ENCODE assay signal across 8 cellular contexts in the genomic region with DNA sequence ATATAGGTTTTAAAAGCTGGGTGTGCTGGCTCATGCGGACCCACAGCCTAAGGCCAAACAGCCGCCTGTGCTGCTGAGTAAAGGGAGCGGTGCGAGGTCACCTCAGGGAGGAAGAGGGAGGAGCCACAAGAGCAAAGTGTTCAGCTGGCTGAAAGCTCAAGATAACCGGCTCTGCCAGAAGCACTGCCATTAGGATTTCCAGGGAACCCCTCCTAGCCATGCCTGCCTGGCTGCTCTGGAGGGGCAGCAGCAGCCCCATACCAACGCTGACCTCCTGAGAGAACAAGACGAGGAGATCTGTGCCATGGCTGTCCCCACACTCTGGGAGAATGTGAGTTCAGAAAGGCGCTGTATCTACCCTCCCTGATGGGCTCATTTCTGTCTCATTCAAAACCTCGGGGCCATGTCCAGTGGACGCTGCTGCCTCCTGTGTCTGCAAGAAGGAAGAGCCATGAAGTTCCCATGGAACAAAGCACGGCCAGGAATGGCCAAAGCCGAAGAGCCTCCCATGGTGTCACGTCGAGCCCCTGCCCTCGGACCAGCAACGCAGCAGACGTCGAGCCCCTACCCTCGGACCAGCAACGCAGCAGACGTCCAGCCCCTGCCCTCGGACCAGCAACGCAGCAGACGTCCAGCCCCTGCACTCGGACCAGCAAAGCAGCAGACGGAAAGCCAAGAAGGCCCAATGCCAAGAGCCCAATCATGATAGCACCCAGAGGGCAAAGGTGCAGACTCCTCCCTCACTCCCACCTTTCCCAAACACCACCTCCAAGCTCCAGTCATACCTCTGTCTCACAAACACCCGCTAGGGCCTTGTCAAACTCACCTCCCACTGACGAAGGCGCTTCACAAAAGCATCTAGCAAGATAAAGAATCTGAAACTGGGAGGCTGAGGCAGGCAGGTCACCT.
DNase-seq lines count a peak whose midpoint lies in the region; ATAC-seq and TF ChIP-seq lines count a peak whose summit lies in the region.

No MANE protein-coding gene starts in this region.

- H3K27me3 ChIP-seq in upper lobe of left lung = no peaks in the 10 kb centered on the region

- H3K4me1 Mint-ChIP-seq in activated naive CD4-positive, alpha-beta T cell treated with anti-CD3 and anti-CD28 coated beads, Interleukin-2, amount 10 ng/mL, durations not matched to agents 7 days and 5 days = peaks cover 77% of the 10 kb centered on the region
- H3K4me1 Mint-ChIP-seq in activated naive CD8-positive, alpha-beta T cell (ENCODE audit: low read depth) = peaks cover 82% of the 10 kb centered on the region

- no peak overlapping the region for H2AFZ ChIP-seq in OCI-LY7 (ENCODE audit: low read length)

- no peaks in the 10 kb centered on the region for H3K27me3 Mint-ChIP-seq in activated naive CD4-positive, alpha-beta T cell treated with anti-CD3 and anti-CD28 coated beads, Interleukin-2, amount 10 ng/mL, durations not matched to agents 7 days and 5 days
- no peaks in the 10 kb centered on the region for H3K27me3 Mint-ChIP-seq in activated naive CD8-positive, alpha-beta T cell

- H4K20me1 ChIP-seq in OCI-LY7 (ENCODE audit: insufficient read depth, low read length) = peaks cover 12% of the 10 kb centered on the region

- H3K9me3 ChIP-seq in upper lobe of left lung (no peaks in the 10 kb centered on the region), OCI-LY7 (ENCODE audit: low read length) (no peaks in the 10 kb centered on the region)

- 59 to 63% methylated on average over 14 to 29 of the region's 29 CpGs for WGBS in upper lobe of left lung, 2 donors

- H3K36me3 ChIP-seq in upper lobe of left lung (no peaks in the 10 kb centered on the region), OCI-LY7 (ENCODE audit: insufficient read depth, low read length) (peaks cover 4% of the 10 kb centered on the region; the same call in 1 of the 2 replicates)

- DNase-seq in activated naive CD4-positive, alpha-beta T cell treated with anti-CD3 and anti-CD28 coated beads, Interleukin-2, amount 10 ng/mL, durations not matched to agents 7 days and 5 days = peak; percentile 45
- DNase-seq in activated naive CD4-positive, alpha-beta T cell treated with anti-CD3 and anti-CD28 coated beads, Interleukin-2, amount 50 U/mL, for 16 hours = no peak
- DNase-seq in iPS-NIHi7 (ENCODE audit: extremely low spot score) = peak; percentile 80
- peak in 1 of 2 donors; percentile 66 for DNase-seq in upper lobe of left lung
- no peak for DNase-seq in OCI-LY7 (ENCODE audit: low spot score)
- DNase-seq in mesenteric fat pad (ENCODE audit: low spot score) = no peak
- DNase-seq in foreskin melanocyte = no peak

- no peak for TF ChIP-seq POLR2A in upper lobe of left lung (IDR thresholded peaks at IDR 0.05)

- CTCF ChIA-PET in activated naive CD4-positive, alpha-beta T cell treated with anti-CD3 and anti-CD28 coated beads, Interleukin-2, amount 10 ng/mL, durations not matched to agents 7 days and 5 days (lab: Charles Lee) = interaction anchor here (0.7 to 1.2 kb wide), 4 partner anchors 11 to 174 kb away, joined by 3 read pairs; no protein-coding TSS in a partner anchor
- CTCF ChIA-PET in OCI-LY7 (lab: Charles Lee; ENCODE audit: unreplicated experiment) = no interaction called here

- no peaks in the 10 kb centered on the region for H3K9me3 Mint-ChIP-seq in activated naive CD4-positive, alpha-beta T cell treated with anti-CD3 and anti-CD28 coated beads, Interleukin-2, amount 10 ng/mL, durations not matched to agents 7 days and 5 days
- H3K9me3 Mint-ChIP-seq in activated naive CD8-positive, alpha-beta T cell (ENCODE audit: low read depth) = no peaks in the 10 kb centered on the region

- POLR2A ChIA-PET in OCI-LY7 (lab: Charles Lee) = interaction anchor here (0.6 kb wide), 1 partner anchor 13 kb away, joined by 3 read pairs; no protein-coding TSS in a partner anchor

- peaks cover 38 to 78% (median 43%) of the 10 kb centered on the region in 4 donors for H3K4me1 ChIP-seq in upper lobe of left lung
- H3K4me1 ChIP-seq in OCI-LY7 (ENCODE audit: insufficient read depth, low read length, poor library complexity, severe bottlenecking) = peaks cover 30% of the 10 kb centered on the region

- H3K9me2 ChIP-seq in OCI-LY7 (ENCODE audit: insufficient read depth, low read length) = no peaks in the 10 kb centered on the region

- no TSS peak for BruUV-seq in OCI-LY7 (replicated peaks; lab: Mats Ljungman, UMichigan)

- peaks cover 100% of the 10 kb centered on the region for H3K79me2 ChIP-seq in OCI-LY7 (ENCODE audit: insufficient read depth, low read depth, low read length)

- TF ChIP-seq CTCF in upper lobe of left lung (IDR thresholded peaks at IDR 0.05) (no peak), OCI-LY7 (conservative IDR thresholded peaks at IDR 0.05; ENCODE audit: low read length) (no peak)

- H3K4me3 ChIP-seq in upper lobe of left lung (no peak overlapping the region), OCI-LY7 (ENCODE audit: low read depth, low read length, poor library complexity, severe bottlenecking) (no peak overlapping the region)

- peaks cover 14% of the 10 kb centered on the region for H3K36me3 Mint-ChIP-seq in activated naive CD4-positive, alpha-beta T cell treated with anti-CD3 and anti-CD28 coated beads, Interleukin-2, amount 10 ng/mL, durations not matched to agents 7 days and 5 days
- H3K36me3 Mint-ChIP-seq in activated naive CD8-positive, alpha-beta T cell = peaks cover 2% of the 10 kb centered on the region

- intact Hi-C loops in OCI-LY7 (cut with micrococcal nuclease; ENCODE audit: unreplicated experiment) = no loop called here

- H3K4me2 ChIP-seq in OCI-LY7 (ENCODE audit: low read length) = no peak overlapping the region

- TF ChIP-seq EP300 in upper lobe of left lung (IDR thresholded peaks at IDR 0.05) = no peak

- no peak overlapping the region for H3K4me3 Mint-ChIP-seq in activated naive CD4-positive, alpha-beta T cell treated with anti-CD3 and anti-CD28 coated beads, Interleukin-2, amount 10 ng/mL, durations not matched to agents 7 days and 5 days
- peak overlapping the region; percentile 70 for H3K4me3 Mint-ChIP-seq in activated naive CD8-positive, alpha-beta T cell

- peak; percentile 56 to 73 for ATAC-seq in upper lobe of left lung (ENCODE audit: low FRiP score in 2 of 2)

- H3K27ac ChIP-seq in upper lobe of left lung (peak overlapping the region in 1 of 4 donors; percentile 7), OCI-LY7 (ENCODE audit: low read depth, low read length, poor library complexity, severe bottlenecking) (no peak overlapping the region)

- H3K27ac Mint-ChIP-seq in activated naive CD4-positive, alpha-beta T cell treated with anti-CD3 and anti-CD28 coated beads, Interleukin-2, amount 10 ng/mL, durations not matched to agents 7 days and 5 days = peak overlapping the region; percentile 61
- H3K27ac Mint-ChIP-seq in activated naive CD8-positive, alpha-beta T cell = peak overlapping the region; percentile 83

Comparison
In these comparisons a context has a peak if more than half of its experiments do, and no peak if none do; other contexts are left out.
1. DNase-seq: peak in activated naive CD4-positive, alpha-beta T cell treated with anti-CD3 and anti-CD28 coated beads, Interleukin-2, amount 10 ng/mL, durations not matched to agents 7 days and 5 days (single experiment) and iPS-NIHi7 (single experiment); none in activated naive CD4-positive, alpha-beta T cell treated with anti-CD3 and anti-CD28 coated beads, Interleukin-2, amount 50 U/mL, for 16 hours (single experiment), OCI-LY7 (single experiment), mesenteric fat pad (single experiment) and foreskin melanocyte (single experiment).